Comparison of ENCODE assay signal across 9 cellular contexts in the genomic region with DNA sequence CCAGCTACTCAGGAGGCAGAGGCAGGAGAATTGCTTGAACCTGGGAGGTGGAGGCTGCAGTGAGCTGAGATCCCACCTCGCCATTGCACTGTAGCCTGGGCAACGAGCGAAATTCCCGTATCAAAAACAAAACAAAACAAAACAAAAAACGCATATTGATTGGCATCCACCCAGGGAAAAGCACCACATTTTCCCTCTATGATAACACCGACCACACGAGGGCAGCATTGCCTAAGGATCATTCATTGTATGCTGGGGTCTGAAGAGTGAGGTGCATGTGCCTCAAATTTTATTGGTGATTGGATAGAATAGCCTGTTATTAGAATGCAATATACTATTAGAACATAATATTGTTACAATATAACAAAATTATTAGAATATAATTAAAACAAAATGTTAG.
DNase-seq lines count a peak whose midpoint lies in the region; ATAC-seq and TF ChIP-seq lines count a peak whose summit lies in the region.
"Had no signal": no experiment of that assay in that cellular context is flagged by ENCODE, and none has a peak within 500 bp of the region (broad histone marks: within the 10 kb centered on the region; RNA-seq: fewer than 3 reads in every experiment).

No MANE protein-coding gene starts in this region.

- POLR2A ChIA-PET in activated naive CD8-positive, alpha-beta T cell treated with anti-CD3 and anti-CD28 coated beads, Interleukin-2, amount 10 ng/mL, durations not matched to agents 7 days and 5 days (lab: Charles Lee) = no interaction called here
- POLR2A ChIA-PET in Caco-2 (lab: Charles Lee) = no interaction called here

- TF ChIP-seq POLR2A in transverse colon (IDR thresholded peaks at IDR 0.05) = no peak

- peak; percentile 43 for ATAC-seq in activated naive CD8-positive, alpha-beta T cell treated with anti-CD3 and anti-CD28 coated beads, Interleukin-2, amount 10 ng/mL, durations not matched to agents 7 days and 5 days (ENCODE audit: low read depth)
- peak in 2 of 8 donors; percentile 53 to 60 for ATAC-seq in heart right ventricle
- no peak for ATAC-seq in GM21576 (IDR thresholded peaks at IDR 0.05; ENCODE audit: unreplicated experiment)

- H3K36me3 Mint-ChIP-seq in activated naive CD8-positive, alpha-beta T cell treated with anti-CD3 and anti-CD28 coated beads, Interleukin-2, amount 10 ng/mL, durations not matched to agents 7 days and 5 days = peaks cover 8% of the 10 kb centered on the region
- H3K36me3 Mint-ChIP-seq in activated naive CD8-positive, alpha-beta T cell treated with anti-CD3 and anti-CD28 coated beads for 36 hours = peaks cover 13% of the 10 kb centered on the region
- H3K36me3 Mint-ChIP-seq in Caco-2 (ENCODE audit: insufficient read depth, unreplicated experiment) = no peaks in the 10 kb centered on the region

- H3K27ac Mint-ChIP-seq in activated naive CD8-positive, alpha-beta T cell treated with anti-CD3 and anti-CD28 coated beads, Interleukin-2, amount 10 ng/mL, durations not matched to agents 7 days and 5 days = peak overlapping the region; percentile 25
- H3K27ac Mint-ChIP-seq in activated naive CD8-positive, alpha-beta T cell treated with anti-CD3 and anti-CD28 coated beads for 36 hours = no peak overlapping the region
- no peak overlapping the region for H3K27ac Mint-ChIP-seq in Caco-2 (ENCODE audit: unreplicated experiment)

- H3K27me3 ChIP-seq in heart right ventricle (no peaks in the 10 kb centered on the region), transverse colon (no peaks in the 10 kb centered on the region), Caco-2 (replicated peaks; ENCODE audit: control insufficient read depth, insufficient read depth, low read length) (no peaks in the 10 kb centered on the region)

- TF ChIP-seq CTCF in heart right ventricle (IDR thresholded peaks at IDR 0.05) (peak in 6 of 9 donors; percentile 37 to 71 (median 59)), transverse colon (IDR thresholded peaks at IDR 0.05) (peak in 4 of 5 experiments; percentile 55 to 72 (median 56)), Caco-2 (IDR thresholded peaks at IDR 0.05; ENCODE audit: insufficient read depth in 1 of 2, low read depth in 1 of 2, low read length in 1 of 2, severe bottlenecking in 1 of 2, unreplicated experiment in 1 of 2) (no peak)

- no peaks in the 10 kb centered on the region for H3K9me3 Mint-ChIP-seq in activated naive CD8-positive, alpha-beta T cell treated with anti-CD3 and anti-CD28 coated beads, Interleukin-2, amount 10 ng/mL, durations not matched to agents 7 days and 5 days
- H3K9me3 Mint-ChIP-seq in activated naive CD8-positive, alpha-beta T cell treated with anti-CD3 and anti-CD28 coated beads for 36 hours = no peaks in the 10 kb centered on the region
- no peaks in the 10 kb centered on the region for H3K9me3 Mint-ChIP-seq in Caco-2 (ENCODE audit: unreplicated experiment)

- H3K27ac ChIP-seq in heart right ventricle (peak overlapping the region in 5 of 10 donors; percentile 25 to 81 (median 60)), transverse colon (no peak overlapping the region)

- WGBS in heart right ventricle, 2 donors = 9 to 14% methylated on average over 7 of the region's 7 CpGs
- WGBS in transverse colon (ENCODE audit: low coverage in 1 of 2), 2 donors = no CpG with 5 or more reads among the region's 7 CpGs

- intact Hi-C loops in heart right ventricle (cut with DNase I) (loop anchor here in 3 of 10 donors (5.0 to 10.0 kb wide), 2 partner anchors 72 to 530 kb away; no protein-coding TSS in a partner anchor), transverse colon (cut with DNase I; ENCODE audit: low total_unique reads) (no loop called here), Caco-2 (cut with micrococcal nuclease; ENCODE audit: unreplicated experiment) (no loop called here)

- H3K4me3 Mint-ChIP-seq in activated naive CD8-positive, alpha-beta T cell treated with anti-CD3 and anti-CD28 coated beads, Interleukin-2, amount 10 ng/mL, durations not matched to agents 7 days and 5 days = no peak overlapping the region
- no peak overlapping the region for H3K4me3 Mint-ChIP-seq in activated naive CD8-positive, alpha-beta T cell treated with anti-CD3 and anti-CD28 coated beads for 36 hours
- H3K4me3 Mint-ChIP-seq in Caco-2 (ENCODE audit: unreplicated experiment) = no peak overlapping the region
- H3K4me3 Mint-ChIP-seq: activated naive CD8-positive, alpha-beta T cell had no signal

- no peak for TF ChIP-seq EP300 in transverse colon (IDR thresholded peaks at IDR 0.05; ENCODE audit: low read depth)

- H3K4me1 ChIP-seq in heart right ventricle (peaks cover 0 to 25% (median 0%) of the 10 kb centered on the region in 9 donors), transverse colon (no peaks in the 10 kb centered on the region), Caco-2 (no peaks in the 10 kb centered on the region)

- H3K27me3 Mint-ChIP-seq in activated naive CD8-positive, alpha-beta T cell treated with anti-CD3 and anti-CD28 coated beads, Interleukin-2, amount 10 ng/mL, durations not matched to agents 7 days and 5 days = no peaks in the 10 kb centered on the region
- no peaks in the 10 kb centered on the region for H3K27me3 Mint-ChIP-seq in activated naive CD8-positive, alpha-beta T cell treated with anti-CD3 and anti-CD28 coated beads for 36 hours
- H3K27me3 Mint-ChIP-seq in Caco-2 (ENCODE audit: insufficient read depth, unreplicated experiment) = no peaks in the 10 kb centered on the region
- H3K27me3 Mint-ChIP-seq: activated naive CD8-positive, alpha-beta T cell had no signal

- no TSS peak for BruUV-seq in Caco-2 (replicated peaks; lab: Mats Ljungman, UMichigan)

- H3K36me3 ChIP-seq in heart right ventricle (peaks cover 0 to 36% (median 0%) of the 10 kb centered on the region in 9 donors), transverse colon (no peaks in the 10 kb centered on the region), Caco-2 (ENCODE audit: control insufficient read depth, insufficient read depth, low read length) (no peaks in the 10 kb centered on the region)

- H3K9me3 ChIP-seq in heart right ventricle (no peaks in the 10 kb centered on the region), transverse colon (no peaks in the 10 kb centered on the region), Caco-2 (no peaks in the 10 kb centered on the region)

- peaks cover 10% of the 10 kb centered on the region for H3K4me1 Mint-ChIP-seq in activated naive CD8-positive, alpha-beta T cell treated with anti-CD3 and anti-CD28 coated beads, Interleukin-2, amount 10 ng/mL, durations not matched to agents 7 days and 5 days
- peaks cover 15% of the 10 kb centered on the region for H3K4me1 Mint-ChIP-seq in activated naive CD8-positive, alpha-beta T cell treated with anti-CD3 and anti-CD28 coated beads for 36 hours
- no peaks in the 10 kb centered on the region for H3K4me1 Mint-ChIP-seq in Caco-2 (ENCODE audit: low read depth, unreplicated experiment)

- H3K4me3 ChIP-seq in heart right ventricle (no peak overlapping the region), transverse colon (no peak overlapping the region), Caco-2 (ENCODE audit: low read depth, low read length) (no peak overlapping the region)

- in situ Hi-C loops in transverse colon (cut with MboI; ENCODE audit: low pct_ligation_motif_present in 1 of 4, low pct_unique_long_range_greater_than_20kb in 1 of 4, low sequenced_read_pairs in 3 of 4) = loop anchor here in 1 of 4 donors (25.0 kb wide), 1 partner anchor 468 kb away; no protein-coding TSS in a partner anchor

- peak; percentile 38 for DNase-seq in activated naive CD8-positive, alpha-beta T cell treated with anti-CD3 and anti-CD28 coated beads, Interleukin-2, amount 10 ng/mL, durations not matched to agents 7 days and 5 days
- no peak for DNase-seq in activated naive CD8-positive, alpha-beta T cell treated with anti-CD3 and anti-CD28 coated beads for 36 hours
- peak; percentile 13 for DNase-seq in activated CD4-positive, alpha-beta T cell treated with anti-CD3 and anti-CD28 coated beads for 1 hour
- DNase-seq in heart right ventricle = peak; percentile 23 to 37
- DNase-seq in transverse colon = no peak
- DNase-seq in Caco-2 = no peak
- no peak for DNase-seq in NCI-H1417 treated with DMSO at 0.1 percent for 48 hours (lab: John Stamatoyannopoulos, UW)

- CTCF ChIA-PET in Caco-2 (lab: Charles Lee) = no interaction called here

Comparison
In these comparisons a context has a peak if more than half of its experiments do, and no peak if none do; other contexts are left out.
1. DNase-seq: peak in activated naive CD8-positive, alpha-beta T cell treated with anti-CD3 and anti-CD28 coated beads, Interleukin-2, amount 10 ng/mL, durations not matched to agents 7 days and 5 days (single experiment), activated CD4-positive, alpha-beta T cell treated with anti-CD3 and anti-CD28 coated beads for 1 hour (single experiment) and heart right ventricle (2 of 2); none in activated naive CD8-positive, alpha-beta T cell treated with anti-CD3 and anti-CD28 coated beads for 36 hours (single experiment), transverse colon (single experiment), Caco-2 (0 of 2) and NCI-H1417 treated with DMSO at 0.1 percent for 48 hours (single experiment).
2. CTCF ChIP-seq: peak in heart right ventricle (6 of 9) and transverse colon (4 of 5); none in Caco-2 (0 of 2).